In the genomic region with DNA sequence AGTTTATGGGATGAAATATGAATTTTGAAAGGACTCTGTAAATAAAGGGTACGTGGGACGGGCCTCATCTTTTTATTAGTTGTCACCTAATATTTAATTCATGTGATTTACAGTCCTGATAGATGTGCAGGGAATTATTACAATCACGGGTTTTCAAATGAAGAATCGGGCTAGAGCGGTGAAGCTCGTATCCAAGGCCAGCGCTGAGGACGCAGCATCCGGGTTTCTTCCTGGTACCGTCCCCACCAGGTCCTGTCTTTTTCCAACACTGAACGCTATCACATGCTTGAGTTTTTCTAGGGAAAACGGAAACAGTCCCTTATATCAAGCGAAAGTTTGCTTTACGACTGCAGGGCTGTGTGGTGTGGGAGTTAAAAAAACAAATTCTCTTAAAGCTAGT, we compare ENCODE assay signal across 8 cellular contexts. TPM values are rescaled to one million over a fixed set of nuclear protein-coding genes. Genes with fewer than 3 reads are reported as not detected.
DNase-seq lines count a peak whose midpoint lies in the region; FAIRE-seq and TF ChIP-seq lines count a peak whose summit lies in the region.

No MANE protein-coding gene starts in this region.

- DNase-seq in CD4-positive, alpha-beta memory T cell, result peak in 1 of 5 donors; percentile 44
- DNase-seq in cardiac septum (ENCODE audit: low spot score), result peak; percentile 58
- DNase-seq in osteocyte (ENCODE audit: extremely low spot score, unreplicated experiment), result no peak
- no peak for DNase-seq in GM12892 (ENCODE audit: insufficient read length)
- no peak for DNase-seq in NCI-H1930 (lab: John Stamatoyannopoulos, UW)
- no peak for DNase-seq in stimulated activated CD8-positive, alpha-beta memory T cell treated with anti-CD3 and anti-CD28 coated beads, Interleukin-4, amount 100 ng/mL, for 48 hours

- H3K9me3 ChIP-seq in CD4-positive, alpha-beta memory T cell (ENCODE audit: control insufficient read depth in 1 of 2, low read length in 2 of 2), result no peaks in the 10 kb centered on the region

- peaks cover 17 to 52% (median 33%) of the 10 kb centered on the region in 4 donors for H3K4me1 Mint-ChIP-seq in CD4-positive, alpha-beta memory T cell
- H3K4me1 Mint-ChIP-seq in activated naive CD4-positive, alpha-beta T cell treated with anti-CD3 and anti-CD28 coated beads, Interleukin-2, amount 50 U/mL, for 24 hours, result peaks cover 28% of the 10 kb centered on the region
- peaks cover 23% of the 10 kb centered on the region for H3K4me1 Mint-ChIP-seq in osteocyte (ENCODE audit: unreplicated experiment)

- peak overlapping the region; percentile 96 for H2AFZ ChIP-seq in KMS-11 (ENCODE audit: low read depth)

- H3K36me3 ChIP-seq in CD4-positive, alpha-beta memory T cell (ENCODE audit: insufficient read depth, low read length), result peaks cover 25% of the 10 kb centered on the region
- H3K36me3 ChIP-seq in KMS-11 (ENCODE audit: insufficient read depth), result no peaks in the 10 kb centered on the region; the same call in 1 of the 2 replicates

- H3K4me2 ChIP-seq in KMS-11, result peak overlapping the region; percentile 79

- POLR2A ChIA-PET in CD4-positive, alpha-beta memory T cell (lab: Charles Lee; ENCODE audit: partially characterized antibody), result interaction anchor here (0.6 to 4.4 kb wide), 24 partner anchors 10 to 534 kb away, joined by 3 to 208 read pairs (median 6); a partner anchor contains a TSS

- peak overlapping the region; percentile 70 to 78 for H3K4me3 ChIP-seq in CD4-positive, alpha-beta memory T cell (ENCODE audit: low read length in 2 of 2)
- no peak overlapping the region for H3K4me3 ChIP-seq in KMS-11 (IDR thresholded peaks at IDR 0.05; ENCODE audit: insufficient read depth, low read depth, low read length)

- intact Hi-C loops in CD4-positive, alpha-beta memory T cell (cut with micrococcal nuclease), result loop anchor here (1.0 kb wide), 1 partner anchor 10 kb away; a partner anchor contains a TSS
- intact Hi-C loops in cardiac septum (cut with DNase I), result no loop called here

- H3K4me1 ChIP-seq in CD4-positive, alpha-beta memory T cell (ENCODE audit: insufficient read depth, low read length), result peaks cover 31% of the 10 kb centered on the region
- H3K4me1 ChIP-seq in KMS-11 (ENCODE audit: low read depth, poor library complexity, severe bottlenecking), result no peaks in the 10 kb centered on the region

- no peak for TF ChIP-seq CTCF in KMS-11 (conservative IDR thresholded peaks at IDR 0.05; ENCODE audit: low read depth, low read length)
- TF ChIP-seq CTCF in osteocyte (IDR thresholded peaks at IDR 0.05), result no peak

- H3K79me2 ChIP-seq in KMS-11 (ENCODE audit: insufficient read depth, low read depth), result peaks cover 11% of the 10 kb centered on the region; the same call in 1 of the 2 replicates

- no peaks in the 10 kb centered on the region for H3K9me3 Mint-ChIP-seq in CD4-positive, alpha-beta memory T cell
- H3K9me3 Mint-ChIP-seq in activated naive CD4-positive, alpha-beta T cell treated with anti-CD3 and anti-CD28 coated beads, Interleukin-2, amount 50 U/mL, for 24 hours, result no peaks in the 10 kb centered on the region
- H3K9me3 Mint-ChIP-seq in osteocyte (ENCODE audit: unreplicated experiment), result no peaks in the 10 kb centered on the region

- H3K36me3 Mint-ChIP-seq in CD4-positive, alpha-beta memory T cell, result peaks cover 22 to 34% of the 10 kb centered on the region in 2 donors
- H3K36me3 Mint-ChIP-seq in activated naive CD4-positive, alpha-beta T cell treated with anti-CD3 and anti-CD28 coated beads, Interleukin-2, amount 50 U/mL, for 24 hours, result peaks cover 12% of the 10 kb centered on the region
- H3K36me3 Mint-ChIP-seq in osteocyte (ENCODE audit: unreplicated experiment), result peaks cover 13% of the 10 kb centered on the region

- TF ChIP-seq POLR2A in GM12892 (IDR thresholded peaks at IDR 0.05; ENCODE audit: low read depth, low read length), result no peak

- peak overlapping the region; percentile 98 for H3K9ac ChIP-seq in KMS-11

- H3K27me3 Mint-ChIP-seq in CD4-positive, alpha-beta memory T cell, result no peaks in the 10 kb centered on the region
- H3K27me3 Mint-ChIP-seq in activated naive CD4-positive, alpha-beta T cell treated with anti-CD3 and anti-CD28 coated beads, Interleukin-2, amount 50 U/mL, for 24 hours, result no peaks in the 10 kb centered on the region
- H3K27me3 Mint-ChIP-seq in osteocyte (ENCODE audit: unreplicated experiment), result no peaks in the 10 kb centered on the region

- H3K27ac Mint-ChIP-seq in CD4-positive, alpha-beta memory T cell, result peak overlapping the region; percentile 93 to 100 (median 99)
- peak overlapping the region; percentile 96 for H3K27ac Mint-ChIP-seq in activated naive CD4-positive, alpha-beta T cell treated with anti-CD3 and anti-CD28 coated beads, Interleukin-2, amount 50 U/mL, for 24 hours
- H3K27ac Mint-ChIP-seq in osteocyte (ENCODE audit: unreplicated experiment), result peak overlapping the region; percentile 99

- no peak for FAIRE-seq in GM12892 (lab: Jason Lieb, UNC)

- H3K27ac ChIP-seq in CD4-positive, alpha-beta memory T cell (ENCODE audit: low read depth, low read length), result peak overlapping the region; percentile 97
- H3K27ac ChIP-seq in KMS-11, result peak overlapping the region; percentile 94

- peak overlapping the region; percentile 88 to 98 (median 96) for H3K4me3 Mint-ChIP-seq in CD4-positive, alpha-beta memory T cell
- H3K4me3 Mint-ChIP-seq in activated naive CD4-positive, alpha-beta T cell treated with anti-CD3 and anti-CD28 coated beads, Interleukin-2, amount 50 U/mL, for 24 hours, result peak overlapping the region; percentile 99
- H3K4me3 Mint-ChIP-seq in osteocyte (ENCODE audit: unreplicated experiment), result peak overlapping the region; percentile 83

- no peaks in the 10 kb centered on the region for H4K20me1 ChIP-seq in KMS-11 (ENCODE audit: insufficient read depth)

- CTCF ChIA-PET in CD4-positive, alpha-beta memory T cell (lab: Charles Lee; ENCODE audit: partially characterized antibody), result interaction anchor here (5.6 kb wide), 1 partner anchor 9 kb away, joined by 48 read pairs; a partner anchor contains a TSS

- no peaks in the 10 kb centered on the region for H3K27me3 ChIP-seq in CD4-positive, alpha-beta memory T cell (ENCODE audit: insufficient read depth, low read length)
- H3K27me3 ChIP-seq in KMS-11 (ENCODE audit: insufficient read depth, low read depth), result no peaks in the 10 kb centered on the region

RNA-seq across cellular contexts. Expression of a gene that starts 0.8 kb away (rescaled TPM):
- total RNA-seq in CD4-positive, alpha-beta memory T cell, result 100 to 1,000 TPM; 101 to 105 TPM
- 100 to 1,000 TPM; 172 to 279 TPM for polyA plus RNA-seq in CD4-positive, alpha-beta memory T cell
- total RNA-seq in cardiac septum (123 TPM), osteocyte (67.9 and 76.5 TPM in 2 replicates)
- polyA plus RNA-seq in GM12892 (2012; ENCODE audit: missing spikeins), result 91.4 TPM

RNA-seq across cellular contexts. Expression of a gene that starts 6.2 kb away (rescaled TPM):
- total RNA-seq in CD4-positive, alpha-beta memory T cell, result 1 to 10 TPM; 1.7 to 1.9 TPM
- polyA plus RNA-seq in CD4-positive, alpha-beta memory T cell, result 1 to 10 TPM in 1 of 2 donors, under 1 TPM in 1; 0.69 to 1.6 TPM
- total RNA-seq in cardiac septum (4.5 TPM), osteocyte (not detected in 2 replicates)
- polyA plus RNA-seq in GM12892 (2012; ENCODE audit: missing spikeins), result 1.9 TPM

RNA-seq across cellular contexts. Expression of a gene that starts 9.7 kb away (rescaled TPM):
- 10 to 100 TPM; 13.9 to 14.5 TPM for total RNA-seq in CD4-positive, alpha-beta memory T cell
- 10 to 100 TPM; 18.0 to 25.4 TPM for polyA plus RNA-seq in CD4-positive, alpha-beta memory T cell
- 11.2 TPM for total RNA-seq in cardiac septum
- 23.5 and 24.8 TPM in 2 replicates for total RNA-seq in osteocyte
- 19.1 TPM for polyA plus RNA-seq in GM12892 (2012; ENCODE audit: missing spikeins)

RNA-seq across cellular contexts. Expression of a gene that starts 10.3 kb away (rescaled TPM):
- total RNA-seq in CD4-positive, alpha-beta memory T cell, result 10 to 100 TPM; 42.1 to 44.4 TPM
- polyA plus RNA-seq in CD4-positive, alpha-beta memory T cell, result 100 to 1,000 TPM; 137 to 153 TPM
- 183 TPM for total RNA-seq in cardiac septum
- 58.5 and 69.2 TPM in 2 replicates for total RNA-seq in osteocyte
- polyA plus RNA-seq in GM12892 (2012; ENCODE audit: missing spikeins), result 136 TPM

RNA-seq across cellular contexts. Expression of a gene that starts 50.3 kb away (rescaled TPM):
- total RNA-seq in CD4-positive, alpha-beta memory T cell, result 10 to 100 TPM in 1 of 2 experiments, 1 to 10 TPM in 1; 8.8 to 10.7 TPM
- polyA plus RNA-seq in CD4-positive, alpha-beta memory T cell, result under 1 TPM in 1 of 2 donors, not detected in 1; 0.23 TPM
- 0.35 TPM for total RNA-seq in cardiac septum
- 1.4 and 1.5 TPM in 2 replicates for total RNA-seq in osteocyte
- 1.4 TPM for polyA plus RNA-seq in GM12892 (2012; ENCODE audit: missing spikeins)
